ENCODE assay signal across 34 cellular contexts in genomic region chr16:1489077-1489476, GRCh38. TPM values are rescaled to one million over a fixed set of nuclear protein-coding genes. Genes with fewer than 3 reads are reported as not detected.
"Had no signal": no experiment of that assay in that cellular context is flagged by ENCODE, and none has a peak within 500 bp of the region (broad histone marks: within the 10 kb centered on the region; RNA-seq: fewer than 3 reads in every experiment).

No MANE protein-coding gene starts in this region.

- H3K27ac ChIP-seq: cardiac muscle cell, PC-9, SJCRH30, SK-N-MC, WERI-Rb-1 had no signal

- H3K4me2 ChIP-seq: PC-9 had no signal

- H2AFZ ChIP-seq: PC-9 had no signal

- H3K36me3 Mint-ChIP-seq: activated CD8-positive, alpha-beta memory T cell treated with anti-CD3 and anti-CD28 coated beads, Interleukin-2, amount 10 ng/mL, durations not matched to agents 7 days and 5 days had no signal

- H3K9me3 ChIP-seq: MG63, SJCRH30 had no signal

- DNase-seq: activated CD4-positive, alpha-beta memory T cell treated with anti-CD3 and anti-CD28 coated beads, Interleukin-2, amount 10 ng/mL, durations not matched to agents 7 days and 5 days; activated CD4-positive, alpha-beta T cell treated with anti-CD3 and anti-CD28 coated beads for 1 hour; activated CD4-positive, alpha-beta T cell treated with anti-CD3 and anti-CD28 coated beads for 48 hours; activated CD4-positive, CD25-positive, alpha-beta regulatory T cell; activated CD8-positive, alpha-beta memory T cell treated with anti-CD3 and anti-CD28 coated beads for 24 hours; activated CD8-positive, alpha-beta memory T cell treated with anti-CD3 and anti-CD28 coated beads, Interleukin-2, amount 10 ng/mL, durations not matched to agents 7 days and 5 days; activated CD8-positive, alpha-beta memory T cell treated with anti-CD3 and anti-CD28 coated beads, Interleukin-2, amount 50 U/mL, for 48 hours; activated effector memory CD4-positive, alpha-beta T cell treated with anti-CD3 and anti-CD28 coated beads, Interleukin-2, amount 50 U/mL, for 16 hours; activated naive CD4-positive, alpha-beta T cell; activated naive CD4-positive, alpha-beta T cell treated with anti-CD3 and anti-CD28 coated beads, Interleukin-2, amount 50 U/mL, for 16 hours; activated naive CD8-positive, alpha-beta T cell treated with anti-CD3 and anti-CD28 coated beads for 36 hours; activated T-cell treated with anti-CD3 and anti-CD28 coated beads, Interleukin-2, amount 50 U/mL, for 48 hours; amniotic stem cell; Kasumi-1; KG1; MG63; NCI-H1092; NCI-H1436 treated with DMSO at 0.1 percent for 48 hours; NCI-H1694 treated with DMSO at 0.1 percent for 48 hours; NCI-H2029; NCI-H510A; NCI-H526; NCI-H748 treated with DMSO at 0.1 percent for 48 hours; PC-9; SHP77; SJCRH30; T1000; WERI-Rb-1 had no signal

- H3K4me3 ChIP-seq: cardiac muscle cell, MG63, PC-9, SJCRH30, SK-N-MC had no signal

- H3K4me3 Mint-ChIP-seq: activated CD4-positive, alpha-beta memory T cell treated with anti-CD3 and anti-CD28 coated beads, Interleukin-2, amount 10 ng/mL, durations not matched to agents 7 days and 5 days; activated CD8-positive, alpha-beta memory T cell treated with anti-CD3 and anti-CD28 coated beads, Interleukin-2, amount 10 ng/mL, durations not matched to agents 7 days and 5 days; activated naive CD8-positive, alpha-beta T cell treated with anti-CD3 and anti-CD28 coated beads for 36 hours had no signal

- H3K27ac Mint-ChIP-seq: activated CD4-positive, alpha-beta memory T cell treated with anti-CD3 and anti-CD28 coated beads, Interleukin-2, amount 10 ng/mL, durations not matched to agents 7 days and 5 days; activated CD8-positive, alpha-beta memory T cell treated with anti-CD3 and anti-CD28 coated beads, Interleukin-2, amount 10 ng/mL, durations not matched to agents 7 days and 5 days; activated naive CD8-positive, alpha-beta T cell treated with anti-CD3 and anti-CD28 coated beads for 36 hours had no signal

- H3K9me3 Mint-ChIP-seq: activated CD4-positive, alpha-beta memory T cell treated with anti-CD3 and anti-CD28 coated beads, Interleukin-2, amount 10 ng/mL, durations not matched to agents 7 days and 5 days; activated naive CD8-positive, alpha-beta T cell treated with anti-CD3 and anti-CD28 coated beads for 36 hours had no signal

- H3K36me3 ChIP-seq: cardiac muscle cell, SJCRH30, WERI-Rb-1 had no signal

- H3K27me3 Mint-ChIP-seq: activated CD4-positive, alpha-beta memory T cell treated with anti-CD3 and anti-CD28 coated beads, Interleukin-2, amount 10 ng/mL, durations not matched to agents 7 days and 5 days; activated CD8-positive, alpha-beta memory T cell treated with anti-CD3 and anti-CD28 coated beads, Interleukin-2, amount 10 ng/mL, durations not matched to agents 7 days and 5 days; activated naive CD8-positive, alpha-beta T cell treated with anti-CD3 and anti-CD28 coated beads for 36 hours had no signal

- H3K4me1 ChIP-seq: SJCRH30 had no signal

RNA-seq across cellular contexts. Expression of gene PTX4, which starts 0.3 kb away (rescaled TPM):
- total RNA-seq: activated CD4-positive, alpha-beta memory T cell treated with anti-CD3 and anti-CD28 coated beads, Interleukin-2, amount 10 ng/mL, durations not matched to agents 7 days and 5 days; activated CD8-positive, alpha-beta memory T cell treated with anti-CD3 and anti-CD28 coated beads, Interleukin-2, amount 10 ng/mL, durations not matched to agents 7 days and 5 days; activated naive CD8-positive, alpha-beta T cell treated with anti-CD3 and anti-CD28 coated beads for 36 hours; OCI-LY7; SJCRH30; T-helper 1 cell treated with Interleukin-12 subunit alpha and Interleukin-12 subunit beta and Interleukin-4 antibody, amounts not matched to agents 30 ng/mL and 1 ng/mL, for 36 hours; T-helper 2 cell treated with Interferon-gamma antibody and Interleukin-4, amounts not matched to agents 100 ng/mL and 5 ng/mL, for 36 hours had no signal
- polyA plus RNA-seq: aorta, cardiac muscle cell had no signal

RNA-seq across cellular contexts. Expression of gene TMEM204, which starts 44.4 kb away (rescaled TPM):
- total RNA-seq: OCI-LY7, PC-9 had no signal
